ENCODE assay signal across 27 cellular contexts in the genomic region with DNA sequence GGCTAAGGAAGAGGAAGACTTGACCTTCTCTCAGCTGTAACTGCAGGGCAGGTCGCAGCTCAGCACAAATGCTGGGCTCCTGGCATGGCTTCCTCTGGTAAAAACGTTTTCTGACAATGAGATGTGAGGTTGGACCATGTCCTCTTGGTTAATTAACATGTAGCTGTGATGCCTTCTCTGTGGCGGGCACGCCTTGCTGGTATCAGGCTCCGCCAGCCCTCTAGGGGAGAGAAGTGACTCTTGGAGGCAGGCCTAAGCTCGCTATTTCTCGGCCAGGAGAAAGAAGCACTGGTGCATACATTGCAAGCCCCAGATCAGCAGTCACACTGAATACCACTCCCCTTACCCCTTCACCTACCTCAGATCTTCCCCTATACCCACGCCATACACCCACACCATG.
DNase-seq lines count a peak whose midpoint lies in the region; ATAC-seq and TF ChIP-seq lines count a peak whose summit lies in the region.
"Had no signal": no experiment of that assay in that cellular context is flagged by ENCODE, and none has a peak within 500 bp of the region (broad histone marks: within the 10 kb centered on the region; RNA-seq: fewer than 3 reads in every experiment).

No MANE protein-coding gene starts in this region.

- H3K23me2 ChIP-seq in H9 (ENCODE audit: insufficient read length, low read depth, low read length, poor library complexity, severe bottlenecking) = no peaks in the 10 kb centered on the region

- H4K20me1 ChIP-seq in H9 (ENCODE audit: control insufficient read depth, insufficient read depth, insufficient read length) = no peaks in the 10 kb centered on the region

- no peaks in the 10 kb centered on the region for H3K36me3 Mint-ChIP-seq in H9 (ENCODE audit: insufficient read depth in 1 of 3, low read depth in 3 of 3)
- H3K36me3 Mint-ChIP-seq in activated B cell treated with CpG ODN at 0.5 μM for 24 hours (ENCODE audit: low read depth) = no peaks in the 10 kb centered on the region
- H3K36me3 Mint-ChIP-seq: activated CD4-positive, alpha-beta memory T cell treated with anti-CD3 and anti-CD28 coated beads for 36 hours; activated naive CD8-positive, alpha-beta T cell; naive thymus-derived CD4-positive, alpha-beta T cell had no signal

- no peak overlapping the region for H4K5ac ChIP-seq in H9 (ENCODE audit: insufficient read length, low read depth, low read length)

- H3K27ac Mint-ChIP-seq in H9 (peak overlapping the region in 2 of 3 experiments; percentile 48 to 82; a peak in 3 of 7 replicates), activated B cell treated with CpG ODN at 0.5 μM for 24 hours (peak overlapping the region; percentile 62)
- H3K27ac Mint-ChIP-seq: activated CD4-positive, alpha-beta memory T cell treated with anti-CD3 and anti-CD28 coated beads for 36 hours; activated naive CD8-positive, alpha-beta T cell; activated T-helper 2 cell treated with anti-CD3 and anti-CD28 coated beads, Interferon-gamma antibody, Interleukin-2, Interleukin-4, amounts not matched to agents 10 μg/mL and 5 μg/mL and 100 μg/mL, durations not matched to agents 14 hours and 24 hours and 36 hours; CD4-positive, alpha-beta T cell; naive thymus-derived CD4-positive, alpha-beta T cell had no signal

- H3K4me1 Mint-ChIP-seq in H9 (peaks cover 39% of the 10 kb centered on the region in 2 experiments), activated B cell treated with CpG ODN at 0.5 μM for 24 hours (peaks cover 53% of the 10 kb centered on the region)

- ATAC-seq in activated B cell treated with CpG ODN at 0.5 μM for 24 hours (ENCODE audit: low read depth) (peak; percentile 37), mucosa of descending colon (peak; percentile 41), GM19324 (IDR thresholded peaks at IDR 0.05; ENCODE audit: low FRiP score, unreplicated experiment) (no peak), HG02798 (IDR thresholded peaks at IDR 0.05; ENCODE audit: poor library complexity, unreplicated experiment) (no peak), sciatic nerve (no peak)
- ATAC-seq: heart left ventricle; left cardiac atrium; naive thymus-derived CD4-positive, alpha-beta T cell; psoas muscle; upper lobe of right lung had no signal

- no peak overlapping the region for H2BK20ac ChIP-seq in H9 (ENCODE audit: low read depth, low read length, poor library complexity, severe bottlenecking)

- no peak overlapping the region for H3K9ac ChIP-seq in H9 (ENCODE audit: extremely low read depth, insufficient read length, low read length)

- no peak overlapping the region for H3K56ac ChIP-seq in H9 (ENCODE audit: insufficient read length, low read depth, low read length)

- H3K79me1 ChIP-seq in H9 (ENCODE audit: insufficient read depth, low read depth, low read length, poor library complexity, severe bottlenecking) = no peaks in the 10 kb centered on the region

- no peak overlapping the region for H3K4ac ChIP-seq in H9 (ENCODE audit: low read depth, low read length)

- no CpG with 5 or more reads among the region's 8 CpGs for WGBS in H9 (ENCODE audit: extremely low coverage, insufficient read length, low lambda C conversion rate)

- no peaks in the 10 kb centered on the region for H3K9me3 ChIP-seq in H9 (ENCODE audit: control insufficient read depth, low read depth, low read length)
- no peaks in the 10 kb centered on the region for H3K9me3 ChIP-seq in mucosa of descending colon
- H3K9me3 ChIP-seq: colonic mucosa, heart left ventricle, psoas muscle, upper lobe of right lung had no signal

- H2AFZ ChIP-seq in H9 (ENCODE audit: low read length) = no peak overlapping the region

- no peaks in the 10 kb centered on the region for H3K36me3 ChIP-seq in mucosa of descending colon (ENCODE audit: low read depth)
- H3K36me3 ChIP-seq: colonic mucosa, heart left ventricle, upper lobe of right lung had no signal

- no peaks in the 10 kb centered on the region for H3K27me3 ChIP-seq in H9 (ENCODE audit: insufficient read depth, low read length)
- H3K27me3 ChIP-seq: colonic mucosa, heart left ventricle, upper lobe of right lung had no signal

- no peak overlapping the region for H2BK120ac ChIP-seq in H9 (ENCODE audit: low read depth, low read length, poor library complexity, severe bottlenecking)

- H2BK15ac ChIP-seq in H9 (ENCODE audit: low read depth, low read length) = no peak overlapping the region

- DNase-seq in H9 (peak; percentile 43), activated B cell treated with CpG ODN at 0.5 μM for 24 hours (no peak), mucosa of descending colon (no peak), sciatic nerve (ENCODE audit: low spot score) (no peak)
- no peak for DNase-seq in activated CD8-positive, alpha-beta memory T cell treated with anti-CD3 and anti-CD28 coated beads, Interleukin-2, amount 50 U/mL, for 48 hours
- DNase-seq: activated CD4-positive, alpha-beta memory T cell treated with anti-CD3 and anti-CD28 coated beads for 36 hours; activated CD4-positive, CD25-positive, alpha-beta regulatory T cell treated with anti-CD3 and anti-CD28 coated beads, Interleukin-2, amount 50 U/mL, for 72 hours; activated CD8-positive, alpha-beta memory T cell treated with anti-CD3 and anti-CD28 coated beads, Interleukin-2, amount 50 U/mL, for 4 hours; aorta; CD4-positive, alpha-beta T cell; effector memory CD4-positive, alpha-beta T cell; foreskin fibroblast; heart left ventricle; left cardiac atrium; naive thymus-derived CD4-positive, alpha-beta T cell; NCI-H2029 treated with DMSO at 0.1 percent for 48 hours; NCI-H82; nucleus accumbens; psoas muscle; T-helper 1 cell; upper lobe of right lung had no signal

- no peak overlapping the region for H3K4me3 ChIP-seq in mucosa of descending colon
- H3K4me3 ChIP-seq: colonic mucosa, heart left ventricle, psoas muscle, upper lobe of right lung had no signal

- no peak overlapping the region for H2BK5ac ChIP-seq in H9 (ENCODE audit: insufficient read length, low read length)

- H3K79me2 ChIP-seq in H9 (ENCODE audit: insufficient read depth, low read length) = no peaks in the 10 kb centered on the region

- H3K4me1 ChIP-seq in H9 (ENCODE audit: insufficient read depth, low read length) (peaks cover 6% of the 10 kb centered on the region; the same call in 1 of the 2 replicates), mucosa of descending colon (ENCODE audit: low read depth) (peaks cover 16% of the 10 kb centered on the region)
- H3K4me1 ChIP-seq: colonic mucosa, psoas muscle, upper lobe of right lung had no signal

- TF ChIP-seq CTCF in H9 (conservative IDR thresholded peaks at IDR 0.05) (0 out of 3 replicates have a peak, but pooled peaks have one; percentile 14), activated B cell treated with CpG ODN at 0.5 μM for 24 hours (IDR thresholded peaks at IDR 0.05) (no peak), mucosa of descending colon (IDR thresholded peaks at IDR 0.05) (no peak)

- H2AK5ac ChIP-seq in H9 (ENCODE audit: insufficient read length, low read length) = no peak overlapping the region

- H3T11ph ChIP-seq in H9 (ENCODE audit: low read length) = no peak overlapping the region

- H3K27ac ChIP-seq in H9 (ENCODE audit: insufficient read length, low read depth, low read length) = no peak overlapping the region
- H3K27ac ChIP-seq: colonic mucosa, heart left ventricle, psoas muscle, RWPE1, upper lobe of right lung had no signal

- POLR2A ChIA-PET in activated B cell treated with CpG ODN at 0.5 μM for 24 hours (lab: Charles Lee) = no interaction called here

- intact Hi-C loops in activated B cell treated with CpG ODN at 0.5 μM for 24 hours (cut with micrococcal nuclease) (loop anchor here (2.0 to 10.0 kb wide), 2 partner anchors 14 to 370 kb away; a partner anchor contains a TSS), mucosa of descending colon (cut with DNase I, micrococcal nuclease) (no loop called here), sciatic nerve (cut with DNase I) (no loop called here)

- H3K9me3 Mint-ChIP-seq in H9 (no peaks in the 10 kb centered on the region), activated B cell treated with CpG ODN at 0.5 μM for 24 hours (no peaks in the 10 kb centered on the region)
- H3K9me3 Mint-ChIP-seq: activated CD4-positive, alpha-beta memory T cell treated with anti-CD3 and anti-CD28 coated beads for 36 hours; activated T-helper 2 cell treated with anti-CD3 and anti-CD28 coated beads, Interferon-gamma antibody, Interleukin-2, Interleukin-4, amounts not matched to agents 10 μg/mL and 5 μg/mL and 100 μg/mL, durations not matched to agents 14 hours and 24 hours and 36 hours; CD4-positive, alpha-beta T cell; naive thymus-derived CD4-positive, alpha-beta T cell had no signal

- H4K8ac ChIP-seq in H9 (replicated peaks; ENCODE audit: insufficient read length, low read depth, low read length) = no peak overlapping the region

- H3K4me2 ChIP-seq in H9 (ENCODE audit: insufficient read depth, insufficient read length, low read length) = no peak overlapping the region

- no peak overlapping the region for H3K18ac ChIP-seq in H9 (ENCODE audit: insufficient read length, low read depth, low read length)

- H4K91ac ChIP-seq in H9 (ENCODE audit: insufficient read length, low read depth, low read length) = no peak overlapping the region

- no peaks in the 10 kb centered on the region for H3K27me3 Mint-ChIP-seq in H9 (ENCODE audit: low read depth)
- no peaks in the 10 kb centered on the region for H3K27me3 Mint-ChIP-seq in activated B cell treated with CpG ODN at 0.5 μM for 24 hours

- CTCF ChIA-PET in activated B cell treated with CpG ODN at 0.5 μM for 24 hours (lab: Charles Lee) = interaction anchor here (1.2 kb wide), 2 partner anchors 285 kb away, joined by 4 read pairs; no protein-coding TSS in a partner anchor

- H2BK12ac ChIP-seq in H9 (ENCODE audit: insufficient read length, low read depth, low read length) = no peak overlapping the region

- H3K4me3 Mint-ChIP-seq in H9 (no peak overlapping the region), activated B cell treated with CpG ODN at 0.5 μM for 24 hours (no peak overlapping the region)
- H3K4me3 Mint-ChIP-seq: activated CD4-positive, alpha-beta memory T cell treated with anti-CD3 and anti-CD28 coated beads for 36 hours; activated naive CD8-positive, alpha-beta T cell; CD4-positive, alpha-beta T cell; naive thymus-derived CD4-positive, alpha-beta T cell had no signal

- peak overlapping the region; percentile 60; the same call in 1 of the 2 replicates for H3K14ac ChIP-seq in H9 (ENCODE audit: insufficient read depth, low read length)

- H3K23ac ChIP-seq in H9 (ENCODE audit: insufficient read length, low read depth, low read length) = no peak overlapping the region

Comparison
In these comparisons a context has a peak if more than half of its experiments do, and no peak if none do; other contexts are left out.
1. ATAC-seq: peak in activated B cell treated with CpG ODN at 0.5 μM for 24 hours (single experiment) and mucosa of descending colon (single experiment); none in GM19324 (single experiment), HG02798 (single experiment) and sciatic nerve (single experiment).